In the genomic region with DNA sequence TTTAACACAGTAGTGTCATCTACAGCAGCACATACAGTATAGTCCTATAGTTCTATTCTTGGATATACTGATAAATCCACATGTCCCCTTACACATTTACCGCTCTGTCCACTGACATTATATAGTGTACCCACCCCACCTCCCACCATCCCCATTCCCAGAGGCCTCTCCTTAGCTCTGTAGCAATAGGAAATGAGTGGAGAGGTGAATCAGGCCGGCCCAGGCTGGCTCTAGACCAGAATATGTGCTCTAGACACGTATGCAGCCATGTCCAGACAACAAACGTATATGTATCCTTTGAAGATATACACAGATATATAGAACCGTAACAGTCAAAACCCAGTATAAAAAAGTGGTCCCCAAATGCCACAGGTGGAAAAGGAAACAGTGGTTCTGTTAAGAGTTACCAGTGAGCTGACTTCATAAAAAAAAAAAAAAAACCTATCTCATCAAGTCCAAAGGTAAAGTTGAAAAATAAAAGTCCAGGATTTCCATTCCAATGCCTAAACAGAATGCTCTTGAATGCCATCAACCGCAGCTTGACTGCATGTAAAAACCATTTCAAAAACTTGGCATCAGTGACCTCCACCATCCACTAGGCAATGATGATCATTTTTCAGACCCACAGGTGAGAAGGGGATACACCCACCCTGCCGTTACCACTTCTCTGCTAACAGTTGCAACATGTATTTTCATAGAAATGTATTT, we compare ENCODE assay signal across 1 cellular context.
TF ChIP-seq lines count a peak whose summit lies in the region.

No MANE protein-coding gene starts in this region.

TF ChIP-seq in WTC11, 78 proteins besides CTCF, POLR2A, EP300 and RAD21:
- TF ChIP-seq ZNF219 (CRISPR knock-in tag; IDR thresholded peaks at IDR 0.05; ENCODE audit: borderline replicate concordance) (no peak), ELF4 (CRISPR knock-in tag; IDR thresholded peaks at IDR 0.05; ENCODE audit: low read depth) (no peak), SOX15 (CRISPR knock-in tag; IDR thresholded peaks at IDR 0.05) (no peak), CREB1 (CRISPR knock-in tag; IDR thresholded peaks at IDR 0.05) (no peak), RORB (CRISPR knock-in tag; IDR thresholded peaks at IDR 0.05) (no peak), HMGA2 (CRISPR knock-in tag; IDR thresholded peaks at IDR 0.05) (no peak), TEAD4 (CRISPR knock-in tag; IDR thresholded peaks at IDR 0.05) (no peak), NR1H2 (CRISPR knock-in tag; IDR thresholded peaks at IDR 0.05) (no peak), SMAD4 (CRISPR knock-in tag; IDR thresholded peaks at IDR 0.05) (no peak), FOXP1 (CRISPR knock-in tag; IDR thresholded peaks at IDR 0.05; ENCODE audit: borderline replicate concordance) (no peak)
- TF ChIP-seq, protein P1, sequence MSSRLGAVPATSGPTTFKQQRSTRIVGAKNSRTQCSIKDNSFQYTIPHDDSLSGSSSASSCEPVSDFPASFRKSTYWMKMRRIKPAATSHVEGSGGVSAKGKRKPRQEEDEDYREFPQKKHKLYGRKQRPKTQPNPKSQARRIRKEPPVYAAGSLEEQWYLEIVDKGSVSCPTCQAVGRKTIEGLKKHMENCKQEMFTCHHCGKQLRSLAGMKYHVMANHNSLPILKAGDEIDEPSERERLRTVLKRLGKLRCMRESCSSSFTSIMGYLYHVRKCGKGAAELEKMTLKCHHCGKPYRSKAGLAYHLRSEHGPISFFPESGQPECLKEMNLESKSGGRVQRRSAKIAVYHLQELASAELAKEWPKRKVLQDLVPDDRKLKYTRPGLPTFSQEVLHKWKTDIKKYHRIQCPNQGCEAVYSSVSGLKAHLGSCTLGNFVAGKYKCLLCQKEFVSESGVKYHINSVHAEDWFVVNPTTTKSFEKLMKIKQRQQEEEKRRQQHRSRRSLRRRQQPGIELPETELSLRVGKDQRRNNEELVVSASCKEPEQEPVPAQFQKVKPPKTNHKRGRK (CRISPR knock-in tag; IDR thresholded peaks at IDR 0.05; ENCODE audit: borderline replicate concordance): no peak
- TF ChIP-seq, protein P2, sequence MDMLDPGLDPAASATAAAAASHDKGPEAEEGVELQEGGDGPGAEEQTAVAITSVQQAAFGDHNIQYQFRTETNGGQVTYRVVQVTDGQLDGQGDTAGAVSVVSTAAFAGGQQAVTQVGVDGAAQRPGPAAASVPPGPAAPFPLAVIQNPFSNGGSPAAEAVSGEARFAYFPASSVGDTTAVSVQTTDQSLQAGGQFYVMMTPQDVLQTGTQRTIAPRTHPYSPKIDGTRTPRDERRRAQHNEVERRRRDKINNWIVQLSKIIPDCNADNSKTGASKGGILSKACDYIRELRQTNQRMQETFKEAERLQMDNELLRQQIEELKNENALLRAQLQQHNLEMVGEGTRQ (CRISPR knock-in tag; IDR thresholded peaks at IDR 0.05): no peak
- TF ChIP-seq, protein P3, sequence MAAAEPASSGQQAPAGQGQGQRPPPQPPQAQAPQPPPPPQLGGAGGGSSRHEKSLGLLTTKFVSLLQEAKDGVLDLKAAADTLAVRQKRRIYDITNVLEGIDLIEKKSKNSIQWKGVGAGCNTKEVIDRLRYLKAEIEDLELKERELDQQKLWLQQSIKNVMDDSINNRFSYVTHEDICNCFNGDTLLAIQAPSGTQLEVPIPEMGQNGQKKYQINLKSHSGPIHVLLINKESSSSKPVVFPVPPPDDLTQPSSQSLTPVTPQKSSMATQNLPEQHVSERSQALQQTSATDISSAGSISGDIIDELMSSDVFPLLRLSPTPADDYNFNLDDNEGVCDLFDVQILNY (CRISPR knock-in tag; IDR thresholded peaks at IDR 0.05): no peak
- TF ChIP-seq, protein P4, sequence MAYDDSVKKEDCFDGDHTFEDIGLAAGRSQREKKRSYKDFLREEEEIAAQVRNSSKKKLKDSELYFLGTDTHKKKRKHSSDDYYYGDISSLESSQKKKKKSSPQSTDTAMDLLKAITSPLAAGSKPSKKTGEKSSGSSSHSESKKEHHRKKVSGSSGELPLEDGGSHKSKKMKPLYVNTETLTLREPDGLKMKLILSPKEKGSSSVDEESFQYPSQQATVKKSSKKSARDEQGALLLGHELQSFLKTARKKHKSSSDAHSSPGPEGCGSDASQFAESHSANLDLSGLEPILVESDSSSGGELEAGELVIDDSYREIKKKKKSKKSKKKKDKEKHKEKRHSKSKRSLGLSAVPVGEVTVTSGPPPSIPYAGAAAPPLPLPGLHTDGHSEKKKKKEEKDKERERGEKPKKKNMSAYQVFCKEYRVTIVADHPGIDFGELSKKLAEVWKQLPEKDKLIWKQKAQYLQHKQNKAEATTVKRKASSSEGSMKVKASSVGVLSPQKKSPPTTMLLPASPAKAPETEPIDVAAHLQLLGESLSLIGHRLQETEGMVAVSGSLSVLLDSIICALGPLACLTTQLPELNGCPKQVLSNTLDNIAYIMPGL (CRISPR knock-in tag; IDR thresholded peaks at IDR 0.05): no peak
TF ChIP-seq in WTC11: peak in this region for 0.
